In genomic region chr21:31866077-31866511, GRCh38 we compare ENCODE assay signal across 9 cellular contexts. TPM values are rescaled to one million over a fixed set of nuclear protein-coding genes. Genes with fewer than 3 reads are reported as not detected.
DNase-seq lines count a peak whose midpoint lies in the region; ATAC-seq and TF ChIP-seq lines count a peak whose summit lies in the region.
"Had no signal": no experiment of that assay in that cellular context is flagged by ENCODE, and none has a peak within 500 bp of the region (broad histone marks: within the 10 kb centered on the region; RNA-seq: fewer than 3 reads in every experiment).

No MANE protein-coding gene starts in this region.

- H3K4me3 ChIP-seq in HEK293 (ENCODE audit: low read depth, low read length) (no peak overlapping the region), kidney epithelial cell (ENCODE audit: low read depth, low read length) (no peak overlapping the region)
- H3K4me3 ChIP-seq: SK-N-MC had no signal

- intact Hi-C loops in Calu3 (cut with micrococcal nuclease; ENCODE audit: unreplicated experiment), result loop anchor here (2.0 to 10.0 kb wide), 2 partner anchors 81 to 393 kb away; no protein-coding TSS in a partner anchor

- H3K27ac Mint-ChIP-seq in Calu3 (ENCODE audit: unreplicated experiment), result no peak overlapping the region

- CTCF ChIA-PET in Calu3 (lab: Charles Lee) (interaction anchor here (0.6 to 2.3 kb wide), 4 partner anchors 80 to 391 kb away, joined by 3 to 14 read pairs (median 4); no protein-coding TSS in a partner anchor), HEK293 (lab: Yijun Ruan, JAX) (interaction anchor here (0.6 to 6.5 kb wide), 51 partner anchors 9 to 844 kb away, joined by 3 to 71 read pairs (median 4); no protein-coding TSS in a partner anchor)

- no peaks in the 10 kb centered on the region for H3K36me3 Mint-ChIP-seq in Calu3 (ENCODE audit: insufficient read depth, unreplicated experiment)

- H3K4me1 ChIP-seq in HEK293 (ENCODE audit: control insufficient read depth, insufficient read depth, low read length), result no peaks in the 10 kb centered on the region

- no peak overlapping the region for H3K27ac ChIP-seq in HEK293 (ENCODE audit: extremely low read depth, low read depth, low read length)
- H3K27ac ChIP-seq: SK-N-MC had no signal

- H3K9me3 ChIP-seq in HEK293 (ENCODE audit: control insufficient read depth, insufficient read depth, low read depth, low read length), result no peaks in the 10 kb centered on the region

- DNase-seq in Calu3 (peak; percentile 89), NCI-H2196 (lab: John Stamatoyannopoulos, UW; ENCODE audit: unreplicated experiment) (peak; percentile 95), kidney epithelial cell (ENCODE audit: low read depth) (peak; percentile 45)
- DNase-seq in central memory CD4-positive, alpha-beta T cell, result peak; percentile 42
- DNase-seq in stimulated activated CD4-positive, alpha-beta T cell treated with anti-CD3 and anti-CD28 coated beads, Interleukin-1b, Interleukin-23, amount 100 ng/mL, for 48 hours, result peak; percentile 70

- H3K27me3 Mint-ChIP-seq in Calu3 (ENCODE audit: unreplicated experiment), result peaks cover 9% of the 10 kb centered on the region

- H3K9me3 Mint-ChIP-seq in Calu3 (ENCODE audit: low read depth, unreplicated experiment), result no peaks in the 10 kb centered on the region

- peaks cover 11% of the 10 kb centered on the region for H3K27me3 ChIP-seq in kidney epithelial cell (ENCODE audit: control insufficient read depth, insufficient read depth, low read length)

- H3K4me1 Mint-ChIP-seq in Calu3 (ENCODE audit: low read depth, unreplicated experiment), result no peaks in the 10 kb centered on the region

- peak; percentile 38 for ATAC-seq in activated CD4-positive, CD25-positive, alpha-beta regulatory T cell treated with anti-CD3 and anti-CD28 coated beads, Interleukin-2, amount 50 U/mL, for 24 hours
- ATAC-seq in HG03457 (IDR thresholded peaks at IDR 0.05; ENCODE audit: unreplicated experiment), result no peak

- TF ChIP-seq CTCF in Calu3 (IDR thresholded peaks at IDR 0.05; ENCODE audit: unreplicated experiment) (peak; percentile 77), HEK293 (tag by site-specific recombination; IDR thresholded peaks at IDR 0.05) (peak; percentile 87), kidney epithelial cell (IDR thresholded peaks at IDR 0.05; ENCODE audit: insufficient read depth, low read length, poor library complexity, severe bottlenecking) (peak; percentile 95)

- POLR2A ChIA-PET in HEK293 (lab: Yijun Ruan, JAX), result no interaction called here

- no peak overlapping the region for H3K4me3 Mint-ChIP-seq in Calu3 (ENCODE audit: low read depth, unreplicated experiment)

- H3K36me3 ChIP-seq in HEK293 (ENCODE audit: control insufficient read depth in 2 of 2, insufficient read depth in 1 of 2, low read length in 2 of 2) (no peaks in the 10 kb centered on the region), kidney epithelial cell (ENCODE audit: control insufficient read depth, insufficient read depth, low read length) (no peaks in the 10 kb centered on the region)

- BruUV-seq in Calu3 (replicated peaks; lab: Mats Ljungman, UMichigan), result no TSS peak

TF ChIP-seq in HEK293, 187 proteins besides CTCF, POLR2A, EP300 and RAD21 (continues in another document):
- no peak for TF ChIP-seq ZNF837 (tag by site-specific recombination; IDR thresholded peaks at IDR 0.05)
- peak; percentile 50; the same call in 1 of the 2 replicates for TF ChIP-seq ZNF341 (tag by site-specific recombination; IDR thresholded peaks at IDR 0.05; ENCODE audit: low read depth)
- TF ChIP-seq ZNF660 (tag by site-specific recombination; IDR thresholded peaks at IDR 0.05), result peak; percentile 90
- no peak for TF ChIP-seq ZNF548 (tag by site-specific recombination; IDR thresholded peaks at IDR 0.05)
- no peak for TF ChIP-seq ZNF302 (tag by site-specific recombination; IDR thresholded peaks at IDR 0.05; ENCODE audit: low read depth)
- TF ChIP-seq ZNF488 (tag by site-specific recombination; IDR thresholded peaks at IDR 0.05), result no peak
- TF ChIP-seq ZNF404 (tag by site-specific recombination; IDR thresholded peaks at IDR 0.05), result no peak
- peak; percentile 79 for TF ChIP-seq ZNF654 (tag by site-specific recombination; IDR thresholded peaks at IDR 0.05; ENCODE audit: low read depth)
- TF ChIP-seq IKZF3 (tag by site-specific recombination; IDR thresholded peaks at IDR 0.05), result 0 out of 2 replicates have a peak, but pooled peaks have one; percentile 43
- 0 out of 2 replicates have a peak, but pooled peaks have one; percentile 10 for TF ChIP-seq PRDM1 (tag by site-specific recombination; IDR thresholded peaks at IDR 0.05)
- TF ChIP-seq ZNF366 (tag by site-specific recombination; conservative IDR thresholded peaks at IDR 0.05), result no peak
- TF ChIP-seq ZSCAN5A (tag by site-specific recombination; IDR thresholded peaks at IDR 0.05), result no peak
- TF ChIP-seq ZBTB48 (tag by site-specific recombination; IDR thresholded peaks at IDR 0.05), result no peak
- no peak for TF ChIP-seq ZNF544 (tag by site-specific recombination; IDR thresholded peaks at IDR 0.05)
- 0 out of 2 replicates have a peak, but pooled peaks have one; percentile 25 for TF ChIP-seq TRIM28 (IDR thresholded peaks at IDR 0.05; ENCODE audit: borderline replicate concordance, low read length)
- TF ChIP-seq BCL11A (tag by site-specific recombination; IDR thresholded peaks at IDR 0.05; ENCODE audit: low read depth), result no peak
- TF ChIP-seq ZNF585B (tag by site-specific recombination; IDR thresholded peaks at IDR 0.05), result no peak
- no peak for TF ChIP-seq ZNF549 (tag by site-specific recombination; IDR thresholded peaks at IDR 0.05)
- no peak for TF ChIP-seq ZNF398 (tag by site-specific recombination; IDR thresholded peaks at IDR 0.05)
- peak; percentile 76 for TF ChIP-seq ZBTB8A (tag by site-specific recombination; IDR thresholded peaks at IDR 0.05)
- no peak for TF ChIP-seq PRDM10 (tag by site-specific recombination; IDR thresholded peaks at IDR 0.05)

RNA-seq across cellular contexts. Expression of gene HUNK, which starts 6.7 kb away (rescaled TPM):
- 2.3 and 5.0 TPM in 2 replicates for total RNA-seq in Calu3 (2022)
- total RNA-seq in kidney epithelial cell, result 2.8 and 3.1 TPM in 2 replicates

Comparison
In these comparisons a context has a peak if more than half of its experiments do, and no peak if none do; other contexts are left out.
1. DNase-seq: peak in every context shown above with its lines; median percentile 95 in NCI-H2196; 89 in Calu3; 70 in stimulated activated CD4-positive, alpha-beta T cell treated with anti-CD3 and anti-CD28 coated beads, Interleukin-1b, Interleukin-23, amount 100 ng/mL, for 48 hours; 45 in kidney epithelial cell; 42 in central memory CD4-positive, alpha-beta T cell.